Comparison of ENCODE assay signal across 12 cellular contexts in the genomic region with DNA sequence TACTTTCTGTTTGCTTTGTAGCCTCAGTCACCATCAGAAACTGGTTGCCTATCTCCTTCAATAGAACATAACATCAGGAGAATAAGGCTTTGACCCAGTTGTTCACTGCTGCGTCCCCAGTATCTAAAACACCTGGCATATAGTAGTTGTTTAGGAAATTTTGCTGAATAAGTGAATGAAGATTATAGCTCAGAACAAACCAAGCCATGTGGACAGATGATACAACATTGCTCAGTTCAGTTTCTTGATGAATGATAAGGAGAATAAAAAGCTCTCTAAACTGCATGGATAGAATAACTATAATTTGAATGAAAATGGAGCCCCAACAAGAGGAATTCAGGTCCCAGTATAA. TPM values are rescaled to one million over a fixed set of nuclear protein-coding genes. Genes with fewer than 3 reads are reported as not detected.
DNase-seq lines count a peak whose midpoint lies in the region; ATAC-seq, FAIRE-seq and TF ChIP-seq lines count a peak whose summit lies in the region.
"Had no signal": no experiment of that assay in that cellular context is flagged by ENCODE, and none has a peak within 500 bp of the region (broad histone marks: within the 10 kb centered on the region; RNA-seq: fewer than 3 reads in every experiment).

No MANE protein-coding gene starts in this region.

- 38% methylated on average over 1 of the region's 1 CpG for WGBS in SK-N-SH (ENCODE audit: low lambda C conversion rate)

- H3K27ac ChIP-seq in SK-N-SH (ENCODE audit: low read depth in 2 of 2, low read length in 1 of 2) (peak overlapping the region; percentile 63 to 67; a peak in 3 of 4 replicates), kidney (ENCODE audit: low read depth in 2 of 2, low read length in 2 of 2) (peak overlapping the region; percentile 22 to 80), substantia nigra (ENCODE audit: low read depth, low read length, poor library complexity, severe bottlenecking) (peak overlapping the region; percentile 66)

- ATAC-seq in SK-N-SH treated with all-trans-retinoic acid at 6 μM for 48 hours, result no peak
- peak; percentile 25 for ATAC-seq in activated T-helper 17 cell treated with anti-CD3 and anti-CD28 coated beads, Interleukin-2, amount 50 U/mL, for 72 hours (replicated peaks)
- ATAC-seq in HG03565 (IDR thresholded peaks at IDR 0.05; ENCODE audit: unreplicated experiment), result no peak
- ATAC-seq in GM18907 (IDR thresholded peaks at IDR 0.05; ENCODE audit: unreplicated experiment), result no peak

- CTCF ChIA-PET in SK-N-SH (lab: Yijun Ruan, JAX), result interaction anchor here (0.7 to 12.6 kb wide), 49 partner anchors 9 to 1127 kb away, joined by 3 to 261 read pairs (median 6); a partner anchor contains a TSS

- no peak for TF ChIP-seq EP300 in SK-N-SH (IDR thresholded peaks at IDR 0.05; ENCODE audit: borderline replicate concordance in 1 of 2, low read depth in 1 of 2, low read length in 1 of 2)

- TF ChIP-seq RAD21 in SK-N-SH (IDR thresholded peaks at IDR 0.05; ENCODE audit: low read length), result no peak

- H3K9me3 ChIP-seq in SK-N-SH (no peaks in the 10 kb centered on the region), kidney (ENCODE audit: control insufficient read depth in 1 of 2, low read length in 2 of 2) (no peaks in the 10 kb centered on the region)

- peak overlapping the region; percentile 51 for H3K4me2 ChIP-seq in SK-N-SH

- H4K20me1 ChIP-seq in SK-N-SH (ENCODE audit: insufficient read depth), result no peaks in the 10 kb centered on the region

- H3K27ac Mint-ChIP-seq in activated T-helper 17 cell treated with anti-CD3 and anti-CD28 coated beads, Interleukin-2, amount 50 U/mL, for 72 hours, result peak overlapping the region; percentile 77

- no peaks in the 10 kb centered on the region for H3K27me3 Mint-ChIP-seq in activated T-helper 17 cell treated with anti-CD3 and anti-CD28 coated beads, Interleukin-2, amount 50 U/mL, for 72 hours

- TF ChIP-seq CTCF in SK-N-SH (IDR thresholded peaks at IDR 0.05) (no peak), kidney (IDR thresholded peaks at IDR 0.05; ENCODE audit: borderline replicate concordance, extremely low read depth, insufficient read depth) (no peak)

- peak overlapping the region; percentile 77 for H3K4me3 Mint-ChIP-seq in activated T-helper 17 cell treated with anti-CD3 and anti-CD28 coated beads, Interleukin-2, amount 50 U/mL, for 72 hours
- H3K4me3 Mint-ChIP-seq: nephron had no signal

- no peaks in the 10 kb centered on the region for H3K9me2 ChIP-seq in SK-N-SH

- no peaks in the 10 kb centered on the region for H3K79me2 ChIP-seq in SK-N-SH (ENCODE audit: insufficient read depth)

- H2AFZ ChIP-seq in SK-N-SH (ENCODE audit: low read depth), result no peak overlapping the region

- peaks cover 0 to 9% of the 10 kb centered on the region in 2 experiments; a peak in 2 of 4 replicates for H3K4me1 ChIP-seq in SK-N-SH (ENCODE audit: control insufficient read depth in 1 of 2, insufficient read depth in 2 of 2, low read depth in 1 of 2, low read length in 1 of 2)
- H3K4me1 ChIP-seq in kidney (ENCODE audit: control insufficient read depth in 1 of 2, insufficient read depth in 1 of 2, low read depth in 1 of 2, low read length in 2 of 2), result peaks cover 5 to 8% of the 10 kb centered on the region in 2 donors

- H3K4me1 Mint-ChIP-seq in activated T-helper 17 cell treated with anti-CD3 and anti-CD28 coated beads, Interleukin-2, amount 50 U/mL, for 72 hours, result peaks cover 40% of the 10 kb centered on the region

- peaks cover 11% of the 10 kb centered on the region for H3K36me3 Mint-ChIP-seq in activated T-helper 17 cell treated with anti-CD3 and anti-CD28 coated beads, Interleukin-2, amount 50 U/mL, for 72 hours (ENCODE audit: low read depth)

- peak overlapping the region; percentile 10; the same call in 1 of the 2 replicates for H3K9ac ChIP-seq in SK-N-SH
- peak overlapping the region in 1 of 2 donors; percentile 15 for H3K9ac ChIP-seq in kidney (ENCODE audit: low read length in 2 of 2)

- POLR2A ChIA-PET in SK-N-SH (lab: Yijun Ruan, JAX), result interaction anchor here (1.6 kb wide), 1 partner anchor 143 kb away, joined by 14 read pairs; no protein-coding TSS in a partner anchor

- peak overlapping the region in 1 of 2 experiments; percentile 28; a peak in 1 of 4 replicates for H3K4me3 ChIP-seq in SK-N-SH (ENCODE audit: low read depth in 2 of 2, low read length in 1 of 2)
- H3K4me3 ChIP-seq in kidney (ENCODE audit: low read length in 2 of 2), result no peak overlapping the region

- intact Hi-C loops in kidney (cut with DNase I), result loop anchor here (5.0 to 10.0 kb wide), 2 partner anchors 68 to 85 kb away; no protein-coding TSS in a partner anchor

- DNase-seq in SK-N-SH (no peak), kidney (no peak), substantia nigra (lab: John Stamatoyannopoulos, UW) (no peak), NCI-H1048 (lab: John Stamatoyannopoulos, UW) (no peak)

- no peak for FAIRE-seq in kidney (lab: Jason Lieb, UNC)
- FAIRE-seq: bronchial epithelial cell, HTR-8/SVneo had no signal

- no peaks in the 10 kb centered on the region for H3K36me3 ChIP-seq in SK-N-SH (replicated peaks in 1 of 2; ENCODE audit: control insufficient read depth in 1 of 2, insufficient read depth in 2 of 2, low read length in 1 of 2)
- H3K36me3 ChIP-seq in kidney (ENCODE audit: control insufficient read depth in 1 of 2, insufficient read depth in 2 of 2, low read length in 2 of 2), result no peaks in the 10 kb centered on the region

- peaks cover 10% of the 10 kb centered on the region for H3F3A ChIP-seq in SK-N-SH (replicated peaks; ENCODE audit: insufficient read depth)

- no peaks in the 10 kb centered on the region for H3K27me3 ChIP-seq in SK-N-SH (ENCODE audit: insufficient read depth)

- peaks cover 4% of the 10 kb centered on the region for H3K9me3 Mint-ChIP-seq in activated T-helper 17 cell treated with anti-CD3 and anti-CD28 coated beads, Interleukin-2, amount 50 U/mL, for 72 hours
- H3K9me3 Mint-ChIP-seq: nephron had no signal

TF ChIP-seq in SK-N-SH, 30 proteins besides CTCF, POLR2A, EP300 and RAD21 (continues in another document):
- no peak for TF ChIP-seq RFX5 (IDR thresholded peaks at IDR 0.05; ENCODE audit: low read length)
- no peak for TF ChIP-seq EZH2phosphoT487 (IDR thresholded peaks at IDR 0.05; ENCODE audit: borderline replicate concordance, low read depth)
- no peak for TF ChIP-seq SMC3 (IDR thresholded peaks at IDR 0.05; ENCODE audit: low read depth, low read length)
- TF ChIP-seq, protein P1, sequence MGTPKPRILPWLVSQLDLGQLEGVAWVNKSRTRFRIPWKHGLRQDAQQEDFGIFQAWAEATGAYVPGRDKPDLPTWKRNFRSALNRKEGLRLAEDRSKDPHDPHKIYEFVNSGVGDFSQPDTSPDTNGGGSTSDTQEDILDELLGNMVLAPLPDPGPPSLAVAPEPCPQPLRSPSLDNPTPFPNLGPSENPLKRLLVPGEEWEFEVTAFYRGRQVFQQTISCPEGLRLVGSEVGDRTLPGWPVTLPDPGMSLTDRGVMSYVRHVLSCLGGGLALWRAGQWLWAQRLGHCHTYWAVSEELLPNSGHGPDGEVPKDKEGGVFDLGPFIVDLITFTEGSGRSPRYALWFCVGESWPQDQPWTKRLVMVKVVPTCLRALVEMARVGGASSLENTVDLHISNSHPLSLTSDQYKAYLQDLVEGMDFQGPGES (IDR thresholded peaks at IDR 0.05; ENCODE audit: low read depth, low read length), result no peak
- TF ChIP-seq TAF1 (IDR thresholded peaks at IDR 0.05; ENCODE audit: borderline replicate concordance, low read depth, low read length), result no peak
- TF ChIP-seq MXI1 (IDR thresholded peaks at IDR 0.05; ENCODE audit: low read depth, low read length), result no peak
- no peak for TF ChIP-seq FOXJ3 (CRISPR knock-in tag; IDR thresholded peaks at IDR 0.05)
- no peak for TF ChIP-seq MEF2A (IDR thresholded peaks at IDR 0.05; ENCODE audit: borderline replicate concordance, low read depth)
- TF ChIP-seq FOSL2 (IDR thresholded peaks at IDR 0.05; ENCODE audit: borderline replicate concordance, low read depth), result no peak
- TF ChIP-seq YY1 (IDR thresholded peaks at IDR 0.05; ENCODE audit: low read depth), result no peak

TF ChIP-seq in SK-N-SH treated with all-trans-retinoic acid at 6 μM for 48 hours, 23 proteins besides CTCF, POLR2A, EP300 and RAD21 (continues in another document):
- TF ChIP-seq ZC3H10 (CRISPR knock-in tag; IDR thresholded peaks at IDR 0.05) (no peak), ZNF70 (CRISPR knock-in tag; IDR thresholded peaks at IDR 0.05) (no peak), TCF4 (CRISPR knock-in tag; IDR thresholded peaks at IDR 0.05; ENCODE audit: borderline replicate concordance) (no peak)
- TF ChIP-seq, protein P2, sequence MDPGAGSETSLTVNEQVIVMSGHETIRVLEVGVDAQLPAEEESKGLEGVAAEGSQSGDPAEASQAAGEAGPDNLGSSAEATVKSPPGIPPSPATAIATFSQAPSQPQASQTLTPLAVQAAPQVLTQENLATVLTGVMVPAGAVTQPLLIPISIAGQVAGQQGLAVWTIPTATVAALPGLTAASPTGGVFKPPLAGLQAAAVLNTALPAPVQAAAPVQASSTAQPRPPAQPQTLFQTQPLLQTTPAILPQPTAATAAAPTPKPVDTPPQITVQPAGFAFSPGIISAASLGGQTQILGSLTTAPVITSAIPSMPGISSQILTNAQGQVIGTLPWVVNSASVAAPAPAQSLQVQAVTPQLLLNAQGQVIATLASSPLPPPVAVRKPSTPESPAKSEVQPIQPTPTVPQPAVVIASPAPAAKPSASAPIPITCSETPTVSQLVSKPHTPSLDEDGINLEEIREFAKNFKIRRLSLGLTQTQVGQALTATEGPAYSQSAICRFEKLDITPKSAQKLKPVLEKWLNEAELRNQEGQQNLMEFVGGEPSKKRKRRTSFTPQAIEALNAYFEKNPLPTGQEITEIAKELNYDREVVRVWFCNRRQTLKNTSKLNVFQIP (CRISPR knock-in tag; IDR thresholded peaks at IDR 0.05; ENCODE audit: borderline replicate concordance, low read depth), result no peak

RNA-seq across cellular contexts. Expression of a gene that starts 5.2 kb away (rescaled TPM):
- 9.4 and 10.9 TPM in 2 replicates for polyA plus RNA-seq in SK-N-SH (2012; rRNA removed)
- polyA plus RNA-seq in SK-N-SH (2012; cell fraction: cytosol; rRNA removed), result 13.1 and 18.2 TPM in 2 replicates
- polyA plus RNA-seq in SK-N-SH (2012; cell fraction: nucleus; rRNA removed), result 5.6 and 10.4 TPM in 2 replicates
- 10 to 100 TPM; 33.4 to 67.8 TPM for total RNA-seq in activated T-helper 17 cell treated with anti-CD3 and anti-CD28 coated beads, Interleukin-2, amount 50 U/mL, for 72 hours
- 86.4 TPM for total RNA-seq in kidney
- polyA plus RNA-seq in kidney (ENCODE audit: insufficient read depth, low read depth, low replicate concordance), result 37.4 TPM

RNA-seq across cellular contexts. Expression of a gene that starts 56.3 kb away (rescaled TPM):
- polyA plus RNA-seq in SK-N-SH (2012; rRNA removed), result 0.19 and 0.28 TPM in 2 replicates
- polyA plus RNA-seq in SK-N-SH (2012; cell fraction: cytosol; rRNA removed), result 0.19 and 0.24 TPM in 2 replicates
- polyA plus RNA-seq in SK-N-SH (2012; cell fraction: nucleus; rRNA removed), result 0.19 and 0.23 TPM in 2 replicates
- 10 to 100 TPM; 11.2 to 66.1 TPM for total RNA-seq in activated T-helper 17 cell treated with anti-CD3 and anti-CD28 coated beads, Interleukin-2, amount 50 U/mL, for 72 hours
- 13.4 TPM for total RNA-seq in kidney
- 4.0 TPM for polyA plus RNA-seq in kidney (ENCODE audit: insufficient read depth, low read depth, low replicate concordance)
- total RNA-seq: A172 had no signal
